ENCODE assay signal across 1 cellular context in the genomic region with DNA sequence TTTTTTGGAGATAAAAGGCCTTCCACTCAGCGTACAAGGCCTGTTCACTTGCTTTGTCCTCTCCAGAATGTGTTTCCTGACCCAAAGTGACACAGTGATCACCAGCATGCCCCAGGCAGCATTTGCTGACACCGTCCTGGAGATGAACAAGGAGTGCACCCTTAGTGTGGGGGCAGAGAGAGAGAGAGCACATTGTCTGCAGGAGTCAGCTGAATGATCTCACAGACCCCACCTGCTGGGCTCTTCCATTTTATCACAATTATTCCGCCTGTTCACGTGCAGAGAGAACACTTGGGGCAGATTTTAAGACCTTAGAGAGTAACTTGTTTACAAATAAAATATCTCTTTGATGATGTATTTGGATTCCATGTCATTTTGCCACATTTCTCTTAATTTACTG.
TF ChIP-seq lines count a peak whose summit lies in the region.

No MANE protein-coding gene starts in this region.

TF ChIP-seq in GM23338, 12 proteins besides CTCF, POLR2A, EP300 and RAD21:
- TF ChIP-seq REST (IDR thresholded peaks at IDR 0.05; ENCODE audit: unreplicated experiment) (no peak), JUNB (IDR thresholded peaks at IDR 0.05; ENCODE audit: unreplicated experiment) (no peak), ZNF462 (CRISPR knock-in tag; IDR thresholded peaks at IDR 0.05) (no peak), ZNF331 (CRISPR knock-in tag; IDR thresholded peaks at IDR 0.05; ENCODE audit: low read depth) (no peak), ZNF114 (CRISPR knock-in tag; IDR thresholded peaks at IDR 0.05) (no peak), NANOG (IDR thresholded peaks at IDR 0.05; ENCODE audit: borderline replicate concordance) (no peak), CREB1 (CRISPR knock-in tag; IDR thresholded peaks at IDR 0.05; ENCODE audit: low read depth) (no peak), POLR2AphosphoS5 (IDR thresholded peaks at IDR 0.05; ENCODE audit: low read depth) (no peak), EZH2phosphoT487 (IDR thresholded peaks at IDR 0.05; ENCODE audit: unreplicated experiment) (no peak), EZH2 (IDR thresholded peaks at IDR 0.05; ENCODE audit: low read depth, unreplicated experiment) (no peak), STAT1 (IDR thresholded peaks at IDR 0.05; ENCODE audit: unreplicated experiment) (no peak)
- TF ChIP-seq, protein P1, sequence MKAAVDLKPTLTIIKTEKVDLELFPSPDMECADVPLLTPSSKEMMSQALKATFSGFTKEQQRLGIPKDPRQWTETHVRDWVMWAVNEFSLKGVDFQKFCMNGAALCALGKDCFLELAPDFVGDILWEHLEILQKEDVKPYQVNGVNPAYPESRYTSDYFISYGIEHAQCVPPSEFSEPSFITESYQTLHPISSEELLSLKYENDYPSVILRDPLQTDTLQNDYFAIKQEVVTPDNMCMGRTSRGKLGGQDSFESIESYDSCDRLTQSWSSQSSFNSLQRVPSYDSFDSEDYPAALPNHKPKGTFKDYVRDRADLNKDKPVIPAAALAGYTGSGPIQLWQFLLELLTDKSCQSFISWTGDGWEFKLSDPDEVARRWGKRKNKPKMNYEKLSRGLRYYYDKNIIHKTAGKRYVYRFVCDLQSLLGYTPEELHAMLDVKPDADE (IDR thresholded peaks at IDR 0.05), result no peak
